15 cellular contexts compared by ENCODE assay signal in the genomic region with DNA sequence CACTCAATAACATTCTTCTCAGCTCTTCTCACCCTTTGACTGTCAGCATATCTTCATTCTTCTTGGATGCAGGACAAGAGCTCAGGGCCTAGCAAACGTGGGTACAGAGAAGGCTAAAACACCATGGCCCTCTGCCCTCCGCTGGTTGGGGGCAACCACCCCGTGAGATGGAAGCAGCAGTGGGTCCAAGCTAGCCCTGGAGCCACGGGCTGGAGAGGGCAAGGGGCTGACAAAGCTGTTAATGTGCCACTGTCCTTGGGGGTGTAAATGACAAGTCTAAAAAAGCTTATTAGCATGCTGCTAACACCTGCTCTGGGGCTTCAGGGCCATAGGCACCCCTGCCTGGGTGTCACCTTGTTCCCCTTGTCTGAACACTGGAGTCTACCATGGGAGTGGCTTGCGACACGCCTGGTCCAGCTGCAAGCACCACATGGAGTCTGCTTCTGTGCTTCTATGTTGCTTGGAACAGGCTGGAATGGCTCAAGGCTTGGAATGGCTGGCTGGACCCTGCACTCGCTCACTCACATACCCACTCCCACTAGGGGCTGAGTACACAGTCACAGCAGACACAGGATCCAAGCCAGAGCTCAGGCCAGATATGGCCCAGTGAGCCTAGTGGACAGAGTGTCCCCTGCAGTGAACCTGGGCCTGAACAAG.
DNase-seq lines count a peak whose midpoint lies in the region; ATAC-seq, FAIRE-seq and TF ChIP-seq lines count a peak whose summit lies in the region.
"Had no signal": no experiment of that assay in that cellular context is flagged by ENCODE, and none has a peak within 500 bp of the region (broad histone marks: within the 10 kb centered on the region; RNA-seq: fewer than 3 reads in every experiment).

No MANE protein-coding gene starts in this region.

- intact Hi-C loops in kidney (cut with DNase I) (no loop called here), posterior vena cava (cut with DNase I) (no loop called here)
- intact Hi-C loops in CD4-positive, alpha-beta T cell (cut with DNase I, micrococcal nuclease) = no loop called here

- H3K27ac ChIP-seq in kidney (ENCODE audit: low read depth in 2 of 2, low read length in 2 of 2) (no peak overlapping the region), upper lobe of left lung (no peak overlapping the region)
- H3K27ac ChIP-seq in CD4-positive, alpha-beta T cell (ENCODE audit: low read depth, low read length) = no peak overlapping the region
- H3K27ac ChIP-seq: BLaER1 treated with 17β-estradiol and CSF1 and Interleukin-3, amounts not matched to agents 10 nM and 100 nM had no signal

- H3K9me3 ChIP-seq in kidney (ENCODE audit: control insufficient read depth in 1 of 2, low read length in 2 of 2) (no peaks in the 10 kb centered on the region), upper lobe of left lung (no peaks in the 10 kb centered on the region)
- no peaks in the 10 kb centered on the region for H3K9me3 ChIP-seq in CD4-positive, alpha-beta T cell (ENCODE audit: control insufficient read depth, low read length)
- H3K9me3 ChIP-seq: HAP-1 had no signal

- CTCF ChIA-PET in CD4-positive, alpha-beta T cell (lab: Charles Lee) = no interaction called here

- peak; percentile 23 for FAIRE-seq in bronchial epithelial cell (lab: Jason Lieb, UNC)
- no peak for FAIRE-seq in kidney (lab: Jason Lieb, UNC)
- FAIRE-seq: D721Med had no signal

- no peak overlapping the region for H3K4me3 Mint-ChIP-seq in CD4-positive, alpha-beta T cell
- H3K4me3 Mint-ChIP-seq: B cell; CD8-positive, alpha-beta memory T cell had no signal

- no peak for TF ChIP-seq EP300 in upper lobe of left lung (IDR thresholded peaks at IDR 0.05)

- DNase-seq in bronchial epithelial cell (ENCODE audit: low read depth) (no peak), kidney (peak; percentile 47), posterior vena cava (ENCODE audit: low spot score) (peak; percentile 76), upper lobe of left lung (peak in 1 of 2 donors; percentile 10), NCI-H1694 (lab: John Stamatoyannopoulos, UW) (no peak)
- no peak for DNase-seq in CD4-positive, alpha-beta T cell
- no peak for DNase-seq in activated CD8-positive, alpha-beta memory T cell treated with anti-CD3 and anti-CD28 coated beads, Interleukin-2, amount 50 U/mL, for 48 hours
- DNase-seq in activated CD4-positive, CD25-positive, alpha-beta regulatory T cell treated with anti-CD3 and anti-CD28 coated beads, Interleukin-2, amount 50 U/mL, for 72 hours = no peak
- DNase-seq: CD8-positive, alpha-beta memory T cell; COR-L47; GF-D8 had no signal

- POLR2A ChIA-PET in CD4-positive, alpha-beta T cell (lab: Charles Lee) = no interaction called here

- no peak for TF ChIP-seq POLR2A in upper lobe of left lung (IDR thresholded peaks at IDR 0.05)

- no peaks in the 10 kb centered on the region for H3K27me3 Mint-ChIP-seq in CD4-positive, alpha-beta T cell
- H3K27me3 Mint-ChIP-seq: B cell; CD8-positive, alpha-beta memory T cell had no signal

- peak; percentile 29 to 57 for ATAC-seq in upper lobe of left lung (ENCODE audit: low FRiP score in 2 of 2)
- ATAC-seq in CD4-positive, alpha-beta T cell (ENCODE audit: poor library complexity) = no peak

- WGBS in upper lobe of left lung, 2 donors = 74 to 75% methylated on average over 5 to 7 of the region's 7 CpGs

- peaks cover 2% of the 10 kb centered on the region for H3K9me3 Mint-ChIP-seq in CD4-positive, alpha-beta T cell

- H3K27me3 ChIP-seq in bronchial epithelial cell (ENCODE audit: control insufficient read depth, insufficient read depth, low read length) (no peaks in the 10 kb centered on the region), upper lobe of left lung (no peaks in the 10 kb centered on the region)
- H3K27me3 ChIP-seq in CD4-positive, alpha-beta T cell (ENCODE audit: control insufficient read depth, insufficient read depth, low read length) = no peaks in the 10 kb centered on the region
- H3K27me3 ChIP-seq: BLaER1 treated with 17β-estradiol and CSF1 and Interleukin-3, amounts not matched to agents 10 nM and 100 nM had no signal

- no peaks in the 10 kb centered on the region for H3K4me1 Mint-ChIP-seq in CD4-positive, alpha-beta T cell (ENCODE audit: low read depth)
- H3K4me1 Mint-ChIP-seq: B cell; CD8-positive, alpha-beta memory T cell had no signal

- TF ChIP-seq CTCF in bronchial epithelial cell (IDR thresholded peaks at IDR 0.05; ENCODE audit: insufficient read depth, low read length, severe bottlenecking) = no peak
- TF ChIP-seq CTCF in kidney (IDR thresholded peaks at IDR 0.05; ENCODE audit: borderline replicate concordance, extremely low read depth, insufficient read depth) = no peak
- no peak for TF ChIP-seq CTCF in upper lobe of left lung (IDR thresholded peaks at IDR 0.05)
- TF ChIP-seq CTCF in CD4-positive, alpha-beta T cell (IDR thresholded peaks at IDR 0.05) = no peak

- H3K4me3 ChIP-seq in bronchial epithelial cell (ENCODE audit: low read depth, low read length) (no peak overlapping the region), kidney (ENCODE audit: low read length in 2 of 2) (no peak overlapping the region), upper lobe of left lung (no peak overlapping the region)
- H3K4me3 ChIP-seq: BLaER1 treated with 17β-estradiol and CSF1 and Interleukin-3, amounts not matched to agents 10 nM and 100 nM; HAP-1 had no signal

- no peaks in the 10 kb centered on the region for H3K36me3 Mint-ChIP-seq in CD4-positive, alpha-beta T cell (ENCODE audit: low read depth)
- H3K36me3 Mint-ChIP-seq: CD8-positive, alpha-beta memory T cell had no signal

- no peaks in the 10 kb centered on the region for H3K4me1 ChIP-seq in kidney (ENCODE audit: control insufficient read depth in 1 of 2, insufficient read depth in 1 of 2, low read depth in 1 of 2, low read length in 2 of 2)
- no peaks in the 10 kb centered on the region for H3K4me1 ChIP-seq in upper lobe of left lung
- H3K4me1 ChIP-seq: BLaER1 treated with 17β-estradiol and CSF1 and Interleukin-3, amounts not matched to agents 10 nM and 100 nM; HAP-1 had no signal

- H3K27ac Mint-ChIP-seq in CD4-positive, alpha-beta T cell = no peak overlapping the region
- H3K27ac Mint-ChIP-seq: B cell; CD8-positive, alpha-beta memory T cell had no signal

- H3K9ac ChIP-seq in kidney (ENCODE audit: low read length in 2 of 2) = no peak overlapping the region
- H3K9ac ChIP-seq: BLaER1 treated with 17β-estradiol and CSF1 and Interleukin-3, amounts not matched to agents 10 nM and 100 nM had no signal

- H3K36me3 ChIP-seq in bronchial epithelial cell (ENCODE audit: control insufficient read depth, insufficient read depth, low read length) (no peaks in the 10 kb centered on the region), kidney (ENCODE audit: control insufficient read depth in 1 of 2, insufficient read depth in 2 of 2, low read length in 2 of 2) (no peaks in the 10 kb centered on the region), upper lobe of left lung (no peaks in the 10 kb centered on the region)
- H3K36me3 ChIP-seq: BLaER1 treated with 17β-estradiol and CSF1 and Interleukin-3, amounts not matched to agents 10 nM and 100 nM; HAP-1 had no signal

Comparison
In these comparisons a context has a peak if more than half of its experiments do, and no peak if none do; other contexts are left out.
1. DNase-seq: peak in kidney (single experiment) and posterior vena cava (single experiment); none in bronchial epithelial cell (single experiment), CD4-positive, alpha-beta T cell (0 of 10), NCI-H1694 (single experiment), activated CD8-positive, alpha-beta memory T cell treated with anti-CD3 and anti-CD28 coated beads, Interleukin-2, amount 50 U/mL, for 48 hours (single experiment) and activated CD4-positive, CD25-positive, alpha-beta regulatory T cell treated with anti-CD3 and anti-CD28 coated beads, Interleukin-2, amount 50 U/mL, for 72 hours (single experiment).